9 cellular contexts compared by ENCODE assay signal in the genomic region with DNA sequence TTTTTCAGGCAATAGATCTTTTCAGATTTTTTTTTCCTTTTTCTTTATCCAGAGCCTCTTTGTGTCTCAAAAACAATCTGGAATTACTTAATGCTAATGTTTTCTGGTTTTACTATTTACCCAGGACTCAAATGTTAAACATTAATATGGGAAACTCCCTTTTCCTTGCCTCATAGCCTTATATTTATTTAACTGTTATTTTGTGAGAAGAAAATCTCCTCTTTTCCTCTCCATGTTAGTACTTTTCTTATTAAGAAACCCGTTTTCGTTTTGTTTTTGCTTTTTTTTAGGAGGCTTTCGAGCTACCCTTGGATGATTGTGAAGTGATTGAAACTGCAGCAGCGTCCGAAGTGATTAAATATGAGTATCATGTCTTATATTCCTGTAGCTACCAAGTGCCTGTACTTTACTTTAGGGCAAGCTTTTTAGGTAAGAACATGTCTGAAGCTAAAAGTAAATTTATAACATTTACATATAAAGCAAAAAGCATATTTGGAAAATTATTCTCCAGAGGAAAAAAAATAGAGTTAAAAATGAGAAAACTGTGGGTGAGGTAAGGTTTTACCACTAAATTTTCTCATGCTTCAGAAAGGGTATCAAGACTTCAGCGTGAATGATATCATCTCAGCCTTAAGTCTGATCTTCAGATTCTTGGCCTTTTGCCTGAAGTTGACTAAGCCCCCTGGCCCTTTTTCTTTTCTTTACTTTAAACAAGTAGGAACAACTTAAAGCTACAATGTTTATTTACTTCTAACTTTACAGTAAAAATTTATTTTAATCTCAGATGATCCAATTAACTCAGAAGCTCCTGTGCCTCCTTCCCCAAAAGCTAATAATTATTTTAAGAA.
DNase-seq lines count a peak whose midpoint lies in the region; ATAC-seq and TF ChIP-seq lines count a peak whose summit lies in the region.
"Had no signal": no experiment of that assay in that cellular context is flagged by ENCODE, and none has a peak within 500 bp of the region (broad histone marks: within the 10 kb centered on the region; RNA-seq: fewer than 3 reads in every experiment).

No MANE protein-coding gene starts in this region.

- H3K4me3 ChIP-seq in AG04450 (ENCODE audit: low read depth, low read length) = no peak overlapping the region; the same call in 1 of the 2 replicates

- no peak for TF ChIP-seq CTCF in AG04450 (IDR thresholded peaks at IDR 0.05; ENCODE audit: low read depth, low read length)
- no peak for TF ChIP-seq CTCF in nephron (IDR thresholded peaks at IDR 0.05; ENCODE audit: unreplicated experiment in 3 of 3)

- DNase-seq in AG04450 (ENCODE audit: low read depth, low spot score) = peak; percentile 85
- peak; percentile 34 to 62 for DNase-seq in NCI-H446 (lab: John Stamatoyannopoulos, UW)
- peak; percentile 72 for DNase-seq in dermis blood vessel endothelial cell
- DNase-seq in activated CD4-positive, CD25-positive, alpha-beta regulatory T cell (lab: John Stamatoyannopoulos, UW) = no peak
- no peak for DNase-seq in HuH-7.5 (ENCODE audit: low spot score)
- DNase-seq in stimulated activated naive B cell treated with anti-CD40 and anti-IgM and Interleukin-4, amounts not matched to agents 10 μg/mL and 1 μg/mL and 100 μg/mL, for 72 hours = no peak
- DNase-seq in effector CD4-positive, alpha-beta T cell = no peak
- DNase-seq: naive B cell had no signal

- ATAC-seq in stimulated activated naive B cell treated with anti-CD40 and anti-IgM and Interleukin-4, amounts not matched to agents 10 μg/mL and 1 μg/mL and 100 μg/mL, for 72 hours (replicated peaks) = no peak

- peak overlapping the region; percentile 96 to 99 (median 98) for H3K27ac Mint-ChIP-seq in nephron
- H3K27ac Mint-ChIP-seq in stimulated activated naive B cell treated with anti-CD40 and anti-IgM and Interleukin-4, amounts not matched to agents 10 μg/mL and 1 μg/mL and 100 μg/mL, for 72 hours = no peak overlapping the region

- peaks cover 56% of the 10 kb centered on the region for H3K4me1 Mint-ChIP-seq in nephron
- H3K4me1 Mint-ChIP-seq in stimulated activated naive B cell treated with anti-CD40 and anti-IgM and Interleukin-4, amounts not matched to agents 10 μg/mL and 1 μg/mL and 100 μg/mL, for 72 hours = peaks cover 4 to 5% of the 10 kb centered on the region in 2 donors
- H3K4me1 Mint-ChIP-seq: naive B cell had no signal

- H3K27me3 Mint-ChIP-seq in nephron (ENCODE audit: low read depth) = no peaks in the 10 kb centered on the region
- no peaks in the 10 kb centered on the region for H3K27me3 Mint-ChIP-seq in stimulated activated naive B cell treated with anti-CD40 and anti-IgM and Interleukin-4, amounts not matched to agents 10 μg/mL and 1 μg/mL and 100 μg/mL, for 72 hours
- H3K27me3 Mint-ChIP-seq: naive B cell had no signal

- H3K9me3 Mint-ChIP-seq in nephron = no peaks in the 10 kb centered on the region
- no peaks in the 10 kb centered on the region for H3K9me3 Mint-ChIP-seq in stimulated activated naive B cell treated with anti-CD40 and anti-IgM and Interleukin-4, amounts not matched to agents 10 μg/mL and 1 μg/mL and 100 μg/mL, for 72 hours
- H3K9me3 Mint-ChIP-seq: naive B cell had no signal

- peak overlapping the region; percentile 53 for H3K27ac ChIP-seq in AG04450 (ENCODE audit: low read depth, low read length)

- H3K27me3 ChIP-seq in AG04450 (ENCODE audit: control insufficient read depth, insufficient read depth, low read length) = no peaks in the 10 kb centered on the region

- no peaks in the 10 kb centered on the region for H3K36me3 Mint-ChIP-seq in nephron (ENCODE audit: low read depth)
- H3K36me3 Mint-ChIP-seq in stimulated activated naive B cell treated with anti-CD40 and anti-IgM and Interleukin-4, amounts not matched to agents 10 μg/mL and 1 μg/mL and 100 μg/mL, for 72 hours = no peaks in the 10 kb centered on the region
- H3K36me3 Mint-ChIP-seq: naive B cell had no signal

- H3K9me3 ChIP-seq in AG04450 (ENCODE audit: control insufficient read depth, insufficient read depth, low read length) = no peaks in the 10 kb centered on the region

- CTCF ChIA-PET in AG04450 (lab: Charles Lee) = interaction anchor here (0.6 to 2.6 kb wide), 24 partner anchors 11 to 865 kb away, joined by 3 to 27 read pairs (median 4); a partner anchor contains a TSS

- POLR2A ChIA-PET in AG04450 (lab: Yijun Ruan, JAX) = interaction anchor here (0.6 to 2.0 kb wide), 7 partner anchors 56 to 1023 kb away, joined by 3 to 17 read pairs (median 4); a partner anchor contains a TSS

- H3K4me3 Mint-ChIP-seq in nephron = peak overlapping the region in 1 of 3 experiments; percentile 24
- H3K4me3 Mint-ChIP-seq in stimulated activated naive B cell treated with anti-CD40 and anti-IgM and Interleukin-4, amounts not matched to agents 10 μg/mL and 1 μg/mL and 100 μg/mL, for 72 hours = no peak overlapping the region
- H3K4me3 Mint-ChIP-seq: naive B cell had no signal

Comparison
In these comparisons a context has a peak if more than half of its experiments do, and no peak if none do; other contexts are left out.
1. DNase-seq: peak in AG04450 (single experiment), NCI-H446 (2 of 2) and dermis blood vessel endothelial cell (single experiment); none in activated CD4-positive, CD25-positive, alpha-beta regulatory T cell (0 of 4), HuH-7.5 (single experiment), stimulated activated naive B cell treated with anti-CD40 and anti-IgM and Interleukin-4, amounts not matched to agents 10 μg/mL and 1 μg/mL and 100 μg/mL, for 72 hours (single experiment) and effector CD4-positive, alpha-beta T cell (single experiment).